19 cellular contexts compared by ENCODE assay signal in the genomic region with DNA sequence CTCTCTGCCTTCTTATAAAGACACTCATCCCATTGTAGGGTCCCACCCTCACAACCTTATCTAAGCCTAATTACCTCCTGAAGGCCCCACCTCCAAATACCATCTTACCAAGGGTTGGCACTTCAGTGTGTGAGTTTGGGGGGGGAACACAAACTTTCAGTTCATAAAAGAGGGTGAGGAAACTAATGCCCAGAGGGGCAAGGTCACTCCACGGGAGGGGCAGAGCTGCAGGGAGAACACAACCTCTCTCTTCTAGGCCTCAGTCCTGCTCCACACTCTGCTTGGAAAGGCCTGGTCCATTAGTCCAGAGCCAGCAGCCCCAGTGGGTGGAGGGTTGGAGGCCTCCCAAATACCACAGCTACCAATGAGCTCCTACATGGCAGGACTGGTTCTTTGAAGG. TPM values are rescaled to one million over a fixed set of nuclear protein-coding genes. Genes with fewer than 3 reads are reported as not detected.
A peak's percentile ranks its signal among the peaks of the same experiment; 100 is the strongest.
DNase-seq lines count a peak whose midpoint lies in the region; ATAC-seq, FAIRE-seq and TF ChIP-seq lines count a peak whose summit lies in the region.
"Had no signal": no experiment of that assay in that cellular context is flagged by ENCODE, and none has a peak within 500 bp of the region (broad histone marks: within the 10 kb centered on the region; RNA-seq: fewer than 3 reads in every experiment).

No MANE protein-coding gene starts in this region.

- DNase-seq in Calu3 = no peak
- no peak for DNase-seq in activated CD8-positive, alpha-beta T cell treated with anti-CD3 and anti-CD28 coated beads, Interleukin-2, amount 10 ng/mL, durations not matched to agents 7 days and 5 days
- peak; percentile 61 to 74 for DNase-seq in left colon
- DNase-seq in H54 (ENCODE audit: insufficient read length, low spot score) = no peak
- DNase-seq in CD4-positive, alpha-beta memory T cell = no peak
- DNase-seq in HuH-7.5 (ENCODE audit: low spot score) = no peak
- DNase-seq in effector CD8-positive, alpha-beta T cell (lab: John Stamatoyannopoulos, UW) = no peak
- DNase-seq: C1 segment of cervical spinal cord; DMS 273 treated with DMSO at 0.1 percent for 48 hours; KG1; MV-4-11; NCI-H510A; NCI-H748 treated with DMSO at 0.1 percent for 48 hours; NK-92 treated with Interleukin-12 subunit alpha and Interleukin-12 subunit beta, amount 100 ng/mL, for 24 hours; Right ventricle myocardium superior had no signal

- intact Hi-C loops in Calu3 (cut with micrococcal nuclease; ENCODE audit: unreplicated experiment) = loop anchor here (5.0 kb wide), 2 partner anchors 82 to 152 kb away; a partner anchor contains a TSS
- intact Hi-C loops in left colon (cut with DNase I, micrococcal nuclease) = no loop called here
- intact Hi-C loops in CD4-positive, alpha-beta memory T cell (cut with micrococcal nuclease) = no loop called here

- TF ChIP-seq CTCF in 22Rv1 (IDR thresholded peaks at IDR 0.05) = no peak
- TF ChIP-seq CTCF in Calu3 (IDR thresholded peaks at IDR 0.05; ENCODE audit: unreplicated experiment) = no peak

- CTCF ChIA-PET in Calu3 (lab: Charles Lee) = interaction anchor here (1.5 kb wide), 2 partner anchors 8 to 14 kb away, joined by 3 to 5 read pairs; a partner anchor contains a TSS
- CTCF ChIA-PET in activated CD8-positive, alpha-beta T cell treated with anti-CD3 and anti-CD28 coated beads, Interleukin-2, amount 10 ng/mL, durations not matched to agents 7 days and 5 days (lab: Charles Lee) = interaction anchor here (1.3 kb wide), 2 partner anchors 13 to 33 kb away, joined by 3 to 7 read pairs; no protein-coding TSS in a partner anchor
- CTCF ChIA-PET in CD4-positive, alpha-beta memory T cell (lab: Charles Lee; ENCODE audit: partially characterized antibody) = interaction anchor here (1.6 kb wide), 1 partner anchor 13 kb away, joined by 6 read pairs; no protein-coding TSS in a partner anchor

- no peak overlapping the region for H3K4me3 Mint-ChIP-seq in Calu3 (ENCODE audit: low read depth, unreplicated experiment)
- no peak overlapping the region for H3K4me3 Mint-ChIP-seq in activated CD8-positive, alpha-beta T cell treated with anti-CD3 and anti-CD28 coated beads, Interleukin-2, amount 10 ng/mL, durations not matched to agents 7 days and 5 days
- H3K4me3 Mint-ChIP-seq in CD4-positive, alpha-beta memory T cell = no peak overlapping the region

- no peaks in the 10 kb centered on the region for H3K9me3 Mint-ChIP-seq in Calu3 (ENCODE audit: low read depth, unreplicated experiment)
- no peaks in the 10 kb centered on the region for H3K9me3 Mint-ChIP-seq in activated CD8-positive, alpha-beta T cell treated with anti-CD3 and anti-CD28 coated beads, Interleukin-2, amount 10 ng/mL, durations not matched to agents 7 days and 5 days (ENCODE audit: insufficient read depth)
- H3K9me3 Mint-ChIP-seq in CD4-positive, alpha-beta memory T cell = no peaks in the 10 kb centered on the region

- FAIRE-seq in H54 (lab: Jason Lieb, UNC) = no peak
- FAIRE-seq: G401.6, RCC 7860 had no signal

- TF ChIP-seq POLR2A in H54 (IDR thresholded peaks at IDR 0.05; ENCODE audit: low read depth, low read length) = no peak

- peak overlapping the region; percentile 44 for H3K27ac Mint-ChIP-seq in Calu3 (ENCODE audit: unreplicated experiment)
- peak overlapping the region; percentile 83 for H3K27ac Mint-ChIP-seq in activated CD8-positive, alpha-beta T cell treated with anti-CD3 and anti-CD28 coated beads, Interleukin-2, amount 10 ng/mL, durations not matched to agents 7 days and 5 days
- no peak overlapping the region for H3K27ac Mint-ChIP-seq in CD4-positive, alpha-beta memory T cell

- BruUV-seq in Calu3 (replicated peaks; lab: Mats Ljungman, UMichigan) = no TSS peak

- H3K27me3 ChIP-seq in CD4-positive, alpha-beta memory T cell (ENCODE audit: insufficient read depth, low read length) = no peaks in the 10 kb centered on the region

- no peak overlapping the region for H3K4me3 ChIP-seq in CD4-positive, alpha-beta memory T cell (ENCODE audit: low read length in 2 of 2)

- no peak for ATAC-seq in activated CD8-positive, alpha-beta T cell treated with anti-CD3 and anti-CD28 coated beads, Interleukin-2, amount 10 ng/mL, durations not matched to agents 7 days and 5 days
- peak; percentile 46 for ATAC-seq in left colon
- ATAC-seq: HCT116 had no signal

- peaks cover 16% of the 10 kb centered on the region for H3K4me1 ChIP-seq in CD4-positive, alpha-beta memory T cell (ENCODE audit: insufficient read depth, low read length)

- POLR2A ChIA-PET in activated CD8-positive, alpha-beta T cell treated with anti-CD3 and anti-CD28 coated beads, Interleukin-2, amount 10 ng/mL, durations not matched to agents 7 days and 5 days (lab: Charles Lee) = interaction anchor here (1.5 kb wide), 1 partner anchor 136 kb away, joined by 4 read pairs; no protein-coding TSS in a partner anchor
- POLR2A ChIA-PET in CD4-positive, alpha-beta memory T cell (lab: Charles Lee; ENCODE audit: partially characterized antibody) = interaction anchor here (0.6 kb wide), 1 partner anchor 442 kb away, joined by 3 read pairs; no protein-coding TSS in a partner anchor

- no peaks in the 10 kb centered on the region for H3K36me3 ChIP-seq in CD4-positive, alpha-beta memory T cell (ENCODE audit: insufficient read depth, low read length)

- H3K36me3 Mint-ChIP-seq in Calu3 (ENCODE audit: insufficient read depth, unreplicated experiment) = peaks cover 12% of the 10 kb centered on the region
- no peaks in the 10 kb centered on the region for H3K36me3 Mint-ChIP-seq in activated CD8-positive, alpha-beta T cell treated with anti-CD3 and anti-CD28 coated beads, Interleukin-2, amount 10 ng/mL, durations not matched to agents 7 days and 5 days (ENCODE audit: low read depth)
- no peaks in the 10 kb centered on the region for H3K36me3 Mint-ChIP-seq in CD4-positive, alpha-beta memory T cell

- H3K4me1 Mint-ChIP-seq in Calu3 (ENCODE audit: low read depth, unreplicated experiment) = peaks cover 28% of the 10 kb centered on the region
- H3K4me1 Mint-ChIP-seq in activated CD8-positive, alpha-beta T cell treated with anti-CD3 and anti-CD28 coated beads, Interleukin-2, amount 10 ng/mL, durations not matched to agents 7 days and 5 days (ENCODE audit: low read depth) = peaks cover 33% of the 10 kb centered on the region
- peaks cover 7 to 16% (median 10%) of the 10 kb centered on the region in 4 donors for H3K4me1 Mint-ChIP-seq in CD4-positive, alpha-beta memory T cell

- H3K27me3 Mint-ChIP-seq in Calu3 (ENCODE audit: unreplicated experiment) = no peaks in the 10 kb centered on the region
- H3K27me3 Mint-ChIP-seq in activated CD8-positive, alpha-beta T cell treated with anti-CD3 and anti-CD28 coated beads, Interleukin-2, amount 10 ng/mL, durations not matched to agents 7 days and 5 days (ENCODE audit: low read depth) = no peaks in the 10 kb centered on the region
- peaks cover 0 to 1% of the 10 kb centered on the region in 2 donors for H3K27me3 Mint-ChIP-seq in CD4-positive, alpha-beta memory T cell

- no peaks in the 10 kb centered on the region for H3K9me3 ChIP-seq in CD4-positive, alpha-beta memory T cell (ENCODE audit: control insufficient read depth in 1 of 2, low read length in 2 of 2)

- peak overlapping the region; percentile 58 for H3K27ac ChIP-seq in 22Rv1
- no peak overlapping the region for H3K27ac ChIP-seq in CD4-positive, alpha-beta memory T cell (ENCODE audit: low read depth, low read length)

RNA-seq across cellular contexts. Expression of a gene that starts 2.7 kb away (rescaled TPM):
- 4.5 and 11.3 TPM in 2 replicates for total RNA-seq in Calu3 (2022)
- under 1 TPM; 0.50 to 0.99 TPM for total RNA-seq in activated CD8-positive, alpha-beta T cell treated with anti-CD3 and anti-CD28 coated beads, Interleukin-2, amount 10 ng/mL, durations not matched to agents 7 days and 5 days
- 10 to 100 TPM; 17.4 to 17.6 TPM for total RNA-seq in left colon
- under 1 TPM in 1 of 2 experiments, not detected in 1; 0.17 TPM for total RNA-seq in CD4-positive, alpha-beta memory T cell
- polyA plus RNA-seq in CD4-positive, alpha-beta memory T cell = not detected

RNA-seq across cellular contexts. Expression of a gene that starts 14.5 kb away (rescaled TPM):
- total RNA-seq in Calu3 (2022) = 62.6 and 63.7 TPM in 2 replicates
- 10 to 100 TPM; 69.1 to 79.2 TPM for total RNA-seq in activated CD8-positive, alpha-beta T cell treated with anti-CD3 and anti-CD28 coated beads, Interleukin-2, amount 10 ng/mL, durations not matched to agents 7 days and 5 days
- 10 to 100 TPM; 59.1 to 60.3 TPM for total RNA-seq in left colon
- 10 to 100 TPM; 30.6 to 32.3 TPM for total RNA-seq in CD4-positive, alpha-beta memory T cell
- 100 to 1,000 TPM in 1 of 2 donors, 10 to 100 TPM in 1; 83.5 to 114 TPM for polyA plus RNA-seq in CD4-positive, alpha-beta memory T cell

RNA-seq across cellular contexts. Expression of a gene that starts 27.6 kb away (rescaled TPM):
- total RNA-seq in Calu3 (2022) (0.56 TPM in 1 of 2 replicates, not detected in the other), left colon (not detected)
- total RNA-seq in activated CD8-positive, alpha-beta T cell treated with anti-CD3 and anti-CD28 coated beads, Interleukin-2, amount 10 ng/mL, durations not matched to agents 7 days and 5 days = not detected
- under 1 TPM; 0.44 to 0.91 TPM for total RNA-seq in CD4-positive, alpha-beta memory T cell
- polyA plus RNA-seq in CD4-positive, alpha-beta memory T cell = not detected
- total RNA-seq: Right ventricle myocardium superior had no signal

RNA-seq across cellular contexts. Expression of a gene that starts 27.8 kb away (rescaled TPM):
- total RNA-seq in Calu3 (2022) (22.1 and 25.7 TPM in 2 replicates), left colon (10 to 100 TPM; 38.9 to 41.4 TPM)
- total RNA-seq in activated CD8-positive, alpha-beta T cell treated with anti-CD3 and anti-CD28 coated beads, Interleukin-2, amount 10 ng/mL, durations not matched to agents 7 days and 5 days = 10 to 100 TPM; 21.2 to 25.7 TPM
- total RNA-seq in CD4-positive, alpha-beta memory T cell = 10 to 100 TPM; 24.5 to 26.7 TPM
- 10 to 100 TPM; 19.8 to 23.2 TPM for polyA plus RNA-seq in CD4-positive, alpha-beta memory T cell

RNA-seq across cellular contexts. Expression of a gene that starts 41.5 kb away (rescaled TPM):
- total RNA-seq in Calu3 (2022) (12.9 and 17.6 TPM in 2 replicates), left colon (10 to 100 TPM; 11.1 to 11.6 TPM)
- total RNA-seq in activated CD8-positive, alpha-beta T cell treated with anti-CD3 and anti-CD28 coated beads, Interleukin-2, amount 10 ng/mL, durations not matched to agents 7 days and 5 days = 10 to 100 TPM; 36.3 to 36.6 TPM
- 10 to 100 TPM in 1 of 2 experiments, 1 to 10 TPM in 1; 9.4 to 10.5 TPM for total RNA-seq in CD4-positive, alpha-beta memory T cell
- polyA plus RNA-seq in CD4-positive, alpha-beta memory T cell = 10 to 100 TPM in 1 of 2 donors, 1 to 10 TPM in 1; 6.8 to 10.6 TPM

Comparison
In these comparisons a context has a peak if more than half of its experiments do, and no peak if none do; other contexts are left out.
1. DNase-seq: peak in left colon (2 of 2); none in Calu3 (single experiment), activated CD8-positive, alpha-beta T cell treated with anti-CD3 and anti-CD28 coated beads, Interleukin-2, amount 10 ng/mL, durations not matched to agents 7 days and 5 days (single experiment), H54 (single experiment), CD4-positive, alpha-beta memory T cell (0 of 5), HuH-7.5 (single experiment) and effector CD8-positive, alpha-beta T cell (single experiment).
2. H3K27ac Mint-ChIP-seq: peak in Calu3 (single experiment) and activated CD8-positive, alpha-beta T cell treated with anti-CD3 and anti-CD28 coated beads, Interleukin-2, amount 10 ng/mL, durations not matched to agents 7 days and 5 days (single experiment); none in CD4-positive, alpha-beta memory T cell (0 of 7).